ENCODE assay signal across 26 cellular contexts in genomic region chr6:50113114-50113857, GRCh38.
"Had no signal": no experiment of that assay in that cellular context is flagged by ENCODE, and none has a peak within 500 bp of the region (broad histone marks: within the 10 kb centered on the region; RNA-seq: fewer than 3 reads in every experiment).

No MANE protein-coding gene starts in this region.

- H3K4me2 ChIP-seq: smooth muscle cell had no signal

- FAIRE-seq: pancreas, TTC549, urothelium cell line had no signal

- H3K27me3 ChIP-seq: neutrophil, pancreas, right lobe of liver, transverse colon had no signal

- H3K9me3 Mint-ChIP-seq: stimulated activated memory B cell treated with anti-CD40 and anti-IgM and Interleukin-4, amounts not matched to agents 10 μg/mL and 1 μg/mL and 100 μg/mL, for 72 hours had no signal

- DNase-seq: activated CD4-positive, alpha-beta T cell treated with anti-CD3 and anti-CD28 coated beads, Interleukin-2, amount 50 U/mL, for 4 hours; activated CD8-positive, alpha-beta memory T cell treated with anti-CD3 and anti-CD28 coated beads for 24 hours; activated CD8-positive, alpha-beta memory T cell treated with anti-CD3 and anti-CD28 coated beads, Interleukin-2, amount 50 U/mL, for 4 hours; activated naive CD4-positive, alpha-beta T cell treated with anti-CD3 and anti-CD28 coated beads for 36 hours; activated naive CD8-positive, alpha-beta T cell treated with anti-CD3 and anti-CD28 coated beads, Interleukin-2, amount 10 ng/mL, durations not matched to agents 7 days and 5 days; activated T-cell treated with anti-CD3 and anti-CD28 coated beads, Interleukin-2, amount 50 U/mL, for 24 hours; amniotic stem cell; cortex of kidney; effector CD8-positive, alpha-beta T cell; erythroblast; foreskin fibroblast; lower lobe of right lung; naive thymus-derived CD4-positive, alpha-beta T cell; pancreas; right lobe of liver; stimulated activated CD4-positive, alpha-beta T cell treated with anti-CD3 and anti-CD28 coated beads, Interleukin-15, amount 100 ng/mL, for 24 hours; T-cell; transverse colon; WERI-Rb-1 had no signal

- ATAC-seq: activated T-helper 17 cell treated with anti-CD3 and anti-CD28 coated beads, Interleukin-2, amount 50 U/mL, for 72 hours; left lobe of liver; lower lobe of right lung; naive thymus-derived CD4-positive, alpha-beta T cell; pancreas; right lobe of liver; stimulated activated memory B cell treated with anti-CD40 and anti-IgM and Interleukin-4, amounts not matched to agents 10 μg/mL and 1 μg/mL and 100 μg/mL, for 72 hours; T-cell had no signal

- H3K36me3 Mint-ChIP-seq: activated naive CD8-positive, alpha-beta T cell treated with anti-CD3 and anti-CD28 coated beads, Interleukin-2, amount 10 ng/mL, durations not matched to agents 7 days and 5 days; naive thymus-derived CD4-positive, alpha-beta T cell; stimulated activated memory B cell treated with anti-CD40 and anti-IgM and Interleukin-4, amounts not matched to agents 10 μg/mL and 1 μg/mL and 100 μg/mL, for 72 hours; T-cell had no signal

- H3K27me3 Mint-ChIP-seq: activated naive CD8-positive, alpha-beta T cell treated with anti-CD3 and anti-CD28 coated beads, Interleukin-2, amount 10 ng/mL, durations not matched to agents 7 days and 5 days; activated T-cell treated with anti-CD3 and anti-CD28 coated beads, Interleukin-2, amount 50 U/mL, for 24 hours; activated T-helper 17 cell treated with anti-CD3 and anti-CD28 coated beads, Interleukin-2, amount 50 U/mL, for 72 hours; naive thymus-derived CD4-positive, alpha-beta T cell; stimulated activated memory B cell treated with anti-CD40 and anti-IgM and Interleukin-4, amounts not matched to agents 10 μg/mL and 1 μg/mL and 100 μg/mL, for 72 hours; T-cell had no signal

- H3K4me1 Mint-ChIP-seq: activated naive CD8-positive, alpha-beta T cell treated with anti-CD3 and anti-CD28 coated beads, Interleukin-2, amount 10 ng/mL, durations not matched to agents 7 days and 5 days; activated T-helper 17 cell treated with anti-CD3 and anti-CD28 coated beads, Interleukin-2, amount 50 U/mL, for 72 hours; naive thymus-derived CD4-positive, alpha-beta T cell; stimulated activated memory B cell treated with anti-CD40 and anti-IgM and Interleukin-4, amounts not matched to agents 10 μg/mL and 1 μg/mL and 100 μg/mL, for 72 hours; T-cell had no signal

- H3K27ac Mint-ChIP-seq: activated naive CD4-positive, alpha-beta T cell treated with anti-CD3 and anti-CD28 coated beads for 36 hours; activated naive CD8-positive, alpha-beta T cell treated with anti-CD3 and anti-CD28 coated beads, Interleukin-2, amount 10 ng/mL, durations not matched to agents 7 days and 5 days; activated T-cell treated with anti-CD3 and anti-CD28 coated beads, Interleukin-2, amount 50 U/mL, for 24 hours; activated T-helper 17 cell treated with anti-CD3 and anti-CD28 coated beads, Interleukin-2, amount 50 U/mL, for 72 hours; naive thymus-derived CD4-positive, alpha-beta T cell; stimulated activated memory B cell treated with anti-CD40 and anti-IgM and Interleukin-4, amounts not matched to agents 10 μg/mL and 1 μg/mL and 100 μg/mL, for 72 hours; T-cell had no signal

- H3K36me3 ChIP-seq: lower lobe of right lung, neutrophil, pancreas, right lobe of liver, transverse colon, WERI-Rb-1 had no signal

- H3K4me3 ChIP-seq: lower lobe of right lung, pancreas, right lobe of liver, smooth muscle cell, transverse colon had no signal

- H3K4me1 ChIP-seq: lower lobe of right lung, pancreas, right lobe of liver, transverse colon had no signal

- H3K27ac ChIP-seq: lower lobe of right lung, neutrophil, pancreas, right lobe of liver, transverse colon, WERI-Rb-1 had no signal

- H3K4me3 Mint-ChIP-seq: activated naive CD4-positive, alpha-beta T cell treated with anti-CD3 and anti-CD28 coated beads for 36 hours; activated naive CD8-positive, alpha-beta T cell treated with anti-CD3 and anti-CD28 coated beads, Interleukin-2, amount 10 ng/mL, durations not matched to agents 7 days and 5 days; activated T-cell treated with anti-CD3 and anti-CD28 coated beads, Interleukin-2, amount 50 U/mL, for 24 hours; activated T-helper 17 cell treated with anti-CD3 and anti-CD28 coated beads, Interleukin-2, amount 50 U/mL, for 72 hours; naive thymus-derived CD4-positive, alpha-beta T cell; stimulated activated memory B cell treated with anti-CD40 and anti-IgM and Interleukin-4, amounts not matched to agents 10 μg/mL and 1 μg/mL and 100 μg/mL, for 72 hours; T-cell had no signal
